Comparison of ENCODE assay signal across 9 cellular contexts in genomic region chr19:29837448-29837961, GRCh38. TPM values are rescaled to one million over a fixed set of nuclear protein-coding genes. Genes with fewer than 3 reads are reported as not detected.
DNase-seq lines count a peak whose midpoint lies in the region; ATAC-seq, FAIRE-seq and TF ChIP-seq lines count a peak whose summit lies in the region.
"Had no signal": no experiment of that assay in that cellular context is flagged by ENCODE, and none has a peak within 500 bp of the region (broad histone marks: within the 10 kb centered on the region; RNA-seq: fewer than 3 reads in every experiment).

No MANE protein-coding gene starts in this region.

- H3K27me3 Mint-ChIP-seq in Calu3 (ENCODE audit: unreplicated experiment), result peaks cover 41% of the 10 kb centered on the region
- peaks cover 23% of the 10 kb centered on the region for H3K27me3 Mint-ChIP-seq in mesothelial cell of epicardium (ENCODE audit: low read depth)

- H3K4me1 Mint-ChIP-seq in Calu3 (ENCODE audit: low read depth, unreplicated experiment), result peaks cover 17% of the 10 kb centered on the region
- H3K4me1 Mint-ChIP-seq in mesothelial cell of epicardium, result peaks cover 24% of the 10 kb centered on the region

- H3K9me3 ChIP-seq in HepG2 (ENCODE audit: low read length), result no peaks in the 10 kb centered on the region

- no peak overlapping the region for H2AFZ ChIP-seq in HepG2 (ENCODE audit: low read length)

- no peak for TF ChIP-seq EP300 in HepG2 (IDR thresholded peaks at IDR 0.05; ENCODE audit: low read depth in 2 of 2, low read length in 2 of 2)
- TF ChIP-seq EP300 in HepG2 (CRISPR knock-in tag; IDR thresholded peaks at IDR 0.05; ENCODE audit: borderline replicate concordance), result no peak

- H3K9ac ChIP-seq in HepG2 (ENCODE audit: insufficient read depth, low read depth, low read length), result no peak overlapping the region

- TF ChIP-seq CTCF in GM12864 (IDR thresholded peaks at IDR 0.05; ENCODE audit: low read depth, low read length, missing control alignments) (no peak), HepG2 (CRISPR knock-in tag; IDR thresholded peaks at IDR 0.05) (no peak), Calu3 (IDR thresholded peaks at IDR 0.05; ENCODE audit: unreplicated experiment) (no peak), mesothelial cell of epicardium (IDR thresholded peaks at IDR 0.05; ENCODE audit: unreplicated experiment) (no peak)

- in situ Hi-C loops in HepG2 (cut with HindIII; ENCODE audit: extremely low pct_ligation_motif_present, low pct_unique_long_range_greater_than_20kb), result no loop called here

- no peak for FAIRE-seq in HepG2 (lab: Jason Lieb, UNC)

- BruUV-seq in HepG2 (replicated peaks; lab: Mats Ljungman, UMichigan) (no TSS peak), Calu3 (replicated peaks; lab: Mats Ljungman, UMichigan) (no TSS peak)

- H3K4me2 ChIP-seq in HepG2 (ENCODE audit: low read depth, low read length), result peak overlapping the region; percentile 59

- WGBS in HepG2 (ENCODE audit: low lambda C conversion rate), result 15% methylated on average over 3 of the region's 6 CpGs

- no peak for TF ChIP-seq POLR2A in HepG2 (IDR thresholded peaks at IDR 0.05; ENCODE audit: insufficient read depth in 1 of 2, low read depth in 2 of 2, low read length in 2 of 2)

- H3K27ac ChIP-seq in HepG2 (ENCODE audit: extremely low read length, insufficient read depth, low read length), result no peak overlapping the region

- peaks cover 38% of the 10 kb centered on the region for H3K4me1 ChIP-seq in HepG2 (ENCODE audit: insufficient read depth, low read length)

- peak overlapping the region; percentile 15; the same call in 1 of the 2 replicates for H3K4me3 ChIP-seq in GM12864 (ENCODE audit: low read depth, low read length)
- H3K4me3 ChIP-seq in HepG2 (replicated peaks in 1 of 3; ENCODE audit: insufficient read depth in 1 of 3, low read depth in 2 of 3, low read length in 3 of 3), result no peak overlapping the region; a peak in 1 of 6 replicates
- H3K4me3 ChIP-seq: lung had no signal

- CTCF ChIA-PET in HepG2 (lab: Yijun Ruan, JAX; ENCODE audit: low intra/inter-chr PET ratio, low total read pairs) (no interaction called here), Calu3 (lab: Charles Lee) (no interaction called here)

- intact Hi-C loops in HepG2 (cut with micrococcal nuclease; ENCODE audit: unreplicated experiment) (loop anchor here (2.0 kb wide), 1 partner anchor 19 kb away; no protein-coding TSS in a partner anchor), Calu3 (cut with micrococcal nuclease; ENCODE audit: unreplicated experiment) (no loop called here)

- H4K20me1 ChIP-seq in HepG2 (ENCODE audit: insufficient read depth, low read length), result no peaks in the 10 kb centered on the region

- H3K27ac Mint-ChIP-seq in Calu3 (ENCODE audit: unreplicated experiment) (no peak overlapping the region), mesothelial cell of epicardium (no peak overlapping the region)

- H3K9me3 Mint-ChIP-seq in Calu3 (ENCODE audit: low read depth, unreplicated experiment) (no peaks in the 10 kb centered on the region), mesothelial cell of epicardium (no peaks in the 10 kb centered on the region)

- H3K36me3 Mint-ChIP-seq in Calu3 (ENCODE audit: insufficient read depth, unreplicated experiment) (no peaks in the 10 kb centered on the region), mesothelial cell of epicardium (no peaks in the 10 kb centered on the region)

- TF ChIP-seq RAD21 in HepG2 (CRISPR knock-in tag; IDR thresholded peaks at IDR 0.05), result no peak

- H3K36me3 ChIP-seq in HepG2 (replicated peaks in 1 of 2; ENCODE audit: control insufficient read depth in 1 of 2, insufficient read depth in 2 of 2, low read length in 2 of 2), result no peaks in the 10 kb centered on the region

- H3K4me3 Mint-ChIP-seq in Calu3 (ENCODE audit: low read depth, unreplicated experiment), result no peak overlapping the region
- H3K4me3 Mint-ChIP-seq in mesothelial cell of epicardium, result no peak overlapping the region

- H3K27me3 ChIP-seq in HepG2 (ENCODE audit: control insufficient read depth in 1 of 2, insufficient read depth in 2 of 2, low read length in 2 of 2), result no peaks in the 10 kb centered on the region

- POLR2A ChIA-PET in HepG2 (lab: Yijun Ruan, JAX), result no interaction called here

- DNase-seq in GM12864 (ENCODE audit: low read depth) (peak; percentile 89), HepG2 (ENCODE audit: low spot score) (no peak), NCI-H82 treated with DMSO at 0.1 percent for 48 hours (lab: John Stamatoyannopoulos, UW; ENCODE audit: unreplicated experiment) (no peak), Calu3 (no peak), mesothelial cell of epicardium (ENCODE audit: low spot score in 2 of 2, unreplicated experiment in 2 of 2) (no peak), HPDE6-E6E7 (ENCODE audit: extremely low spot score) (no peak)

- ATAC-seq in GM21447 (IDR thresholded peaks at IDR 0.05; ENCODE audit: unreplicated experiment), result peak; percentile 75
- peak; percentile 66 for ATAC-seq in HG03558 (IDR thresholded peaks at IDR 0.05; ENCODE audit: extremely low read depth, unreplicated experiment)
- ATAC-seq in HepG2, result no peak

- H3K79me2 ChIP-seq in HepG2 (ENCODE audit: insufficient read depth, low read length), result no peaks in the 10 kb centered on the region

TF ChIP-seq in HepG2, 621 proteins besides CTCF, POLR2A, EP300 and RAD21 (continues in another document):
- 0 out of 2 replicates have a peak, but pooled peaks have one; percentile 14 for TF ChIP-seq HNF4G (IDR thresholded peaks at IDR 0.05; ENCODE audit: borderline replicate concordance, low read depth, low read length)
- TF ChIP-seq HNF4G (CRISPR knock-in tag; IDR thresholded peaks at IDR 0.05; ENCODE audit: borderline replicate concordance, low read depth), result no peak
- peak; percentile 37 for TF ChIP-seq ZEB1 (IDR thresholded peaks at IDR 0.05; ENCODE audit: insufficient replicate concordance, low read depth)
- no peak for TF ChIP-seq MTERF4 (CRISPR knock-in tag; IDR thresholded peaks at IDR 0.05)
- TF ChIP-seq TBX2 (CRISPR knock-in tag; IDR thresholded peaks at IDR 0.05; ENCODE audit: borderline replicate concordance), result peak; percentile 11; the same call in 1 of the 2 replicates
- no peak for TF ChIP-seq ETS1 (CRISPR knock-in tag; IDR thresholded peaks at IDR 0.05)
- TF ChIP-seq ZFX (CRISPR knock-in tag; IDR thresholded peaks at IDR 0.05; ENCODE audit: low read depth), result 0 out of 2 replicates have a peak, but pooled peaks have one; percentile 25

RNA-seq across cellular contexts. Expression of gene CCNE1, which starts 25.7 kb away (rescaled TPM):
- total RNA-seq in HepG2 (2016; rRNA removed; fragmentation: Illumina TruSeq; extraction: Trizol), result 46.9 and 50.6 TPM in 2 replicates
- 38.2 and 42.8 TPM in 2 replicates for total RNA-seq in HepG2 (2016; cell fraction: cytosol; rRNA removed; fragmentation: Illumina TruSeq; extraction: Trizol; ENCODE audit: low read depth)
- 46.5 and 48.3 TPM in 2 replicates for total RNA-seq in HepG2 (2016; cell fraction: insoluble cytoplasmic fraction; rRNA removed; fragmentation: Illumina TruSeq; extraction: Trizol)
- total RNA-seq in HepG2 (2016; cell fraction: membrane; rRNA removed; fragmentation: Illumina TruSeq; extraction: Trizol), result 68.3 and 74.7 TPM in 2 replicates
- total RNA-seq in HepG2 (2016; cell fraction: nucleus; rRNA removed; fragmentation: Illumina TruSeq; extraction: Trizol), result 25.8 and 26.1 TPM in 2 replicates
- polyA plus RNA-seq in HepG2 (2011; rRNA removed), result 12.4 and 16.0 TPM in 2 replicates
- polyA plus RNA-seq in HepG2 (2011; cell fraction: cytosol; rRNA removed), result 13.7 and 13.8 TPM in 2 replicates
- polyA plus RNA-seq in HepG2 (2011; cell fraction: nucleus; rRNA removed), result 12.6 and 14.9 TPM in 2 replicates
- polyA plus RNA-seq in HepG2 (2012), result 9.4 and 15.3 TPM in 2 replicates
- 41.9 and 55.0 TPM in 2 replicates for polyA plus RNA-seq in HepG2 (2016; cell fraction: cytosol; fragmentation: Illumina TruSeq; extraction: Trizol; ENCODE audit: low read depth)
- polyA plus RNA-seq in HepG2 (2016; cell fraction: insoluble cytoplasmic fraction; fragmentation: Illumina TruSeq; extraction: Trizol; ENCODE audit: low read depth), result 48.2 and 54.2 TPM in 2 replicates
- polyA plus RNA-seq in HepG2 (2016; cell fraction: membrane; fragmentation: Illumina TruSeq; extraction: Trizol; ENCODE audit: low read depth), result 56.6 and 66.9 TPM in 2 replicates
- polyA plus RNA-seq in HepG2 (2016; cell fraction: nucleus; fragmentation: Illumina TruSeq; extraction: Trizol; ENCODE audit: insufficient read depth, low read depth), result 46.3 and 47.1 TPM in 2 replicates
- polyA minus RNA-seq in HepG2 (2011; rRNA and poly(A)+ RNA removed; ENCODE audit: low replicate concordance), result 11.3 and 13.3 TPM in 2 replicates
- polyA minus RNA-seq in HepG2 (2011; cell fraction: cytosol; rRNA and poly(A)+ RNA removed), result 6.7 and 7.8 TPM in 2 replicates
- polyA minus RNA-seq in HepG2 (2011; cell fraction: nucleus; rRNA and poly(A)+ RNA removed), result 8.7 and 9.8 TPM in 2 replicates
- total RNA-seq in Calu3 (2022), result 11.0 and 15.9 TPM in 2 replicates
- total RNA-seq in mesothelial cell of epicardium, result 13.7 to 14.9 TPM (median 14.7 TPM) in 3 replicates
